Comparison of ENCODE assay signal across 23 cellular contexts in genomic region chr5:148665431-148665830, GRCh38. TPM values are rescaled to one million over a fixed set of nuclear protein-coding genes. Genes with fewer than 3 reads are reported as not detected.
A peak's percentile ranks its signal among the peaks of the same experiment; 100 is the strongest.
DNase-seq lines count a peak whose midpoint lies in the region; ATAC-seq and TF ChIP-seq lines count a peak whose summit lies in the region.
"Had no signal": no experiment of that assay in that cellular context is flagged by ENCODE, and none has a peak within 500 bp of the region (broad histone marks: within the 10 kb centered on the region; RNA-seq: fewer than 3 reads in every experiment).

No MANE protein-coding gene starts in this region.

- peak overlapping the region in 1 of 2 donors; percentile 15 for H3K9ac ChIP-seq in duodenal mucosa (ENCODE audit: low read depth in 1 of 2, low read length in 2 of 2)
- H3K9ac ChIP-seq in rectal smooth muscle tissue (ENCODE audit: low read length), result no peak overlapping the region
- H3K9ac ChIP-seq: BLaER1 treated with 17β-estradiol and CSF1 and Interleukin-3, amounts not matched to agents 10 nM and 100 nM had no signal

- TF ChIP-seq POLR2A in Peyer's patch (IDR thresholded peaks at IDR 0.05), result no peak

- H3K4me3 ChIP-seq in Peyer's patch (peak overlapping the region in 2 of 4 donors; percentile 34 to 45), duodenal mucosa (ENCODE audit: low read depth in 1 of 2, low read length in 2 of 2) (peak overlapping the region; percentile 18 to 30), rectal smooth muscle tissue (ENCODE audit: low read length) (peak overlapping the region; percentile 25), upper lobe of right lung (no peak overlapping the region)
- H3K4me3 ChIP-seq: BLaER1 treated with 17β-estradiol and CSF1 and Interleukin-3, amounts not matched to agents 10 nM and 100 nM; GM12878; GM23338; HAP-1 had no signal

- H3K9me3 Mint-ChIP-seq in activated T-helper 1 cell treated with anti-CD3 and anti-CD28 coated beads, Interleukin-12 subunit alpha, Interleukin-12 subunit beta, Interleukin-2, Interleukin-4 antibody, amounts not matched to agents 30 ng/mL and 10 ng/mL and 1 ng/mL, durations not matched to agents 14 hours and 24 hours and 36 hours, result no peaks in the 10 kb centered on the region
- H3K9me3 Mint-ChIP-seq: CD4-positive, alpha-beta T cell; HFFc6 had no signal

- intact Hi-C loops in activated T-helper 1 cell treated with anti-CD3 and anti-CD28 coated beads, Interleukin-12 subunit alpha, Interleukin-12 subunit beta, Interleukin-2, Interleukin-4 antibody, amounts not matched to agents 30 ng/mL and 10 ng/mL and 1 ng/mL, durations not matched to agents 14 hours and 24 hours and 36 hours (cut with micrococcal nuclease), result no loop called here
- intact Hi-C loops in upper lobe of right lung (cut with DNase I), result no loop called here

- no peaks in the 10 kb centered on the region for H3K27me3 ChIP-seq in Peyer's patch
- no peaks in the 10 kb centered on the region for H3K27me3 ChIP-seq in duodenal mucosa (ENCODE audit: control insufficient read depth in 1 of 2, insufficient read depth in 2 of 2, low read length in 2 of 2)
- no peaks in the 10 kb centered on the region for H3K27me3 ChIP-seq in rectal smooth muscle tissue (ENCODE audit: control insufficient read depth, insufficient read depth, low read length)
- no peaks in the 10 kb centered on the region for H3K27me3 ChIP-seq in upper lobe of right lung
- H3K27me3 ChIP-seq: BE2C; BLaER1 treated with 17β-estradiol and CSF1 and Interleukin-3, amounts not matched to agents 10 nM and 100 nM had no signal

- H3K4me1 ChIP-seq in Peyer's patch (peaks cover 0 to 8% (median 0%) of the 10 kb centered on the region in 4 donors), duodenal mucosa (ENCODE audit: control insufficient read depth in 1 of 2, insufficient read depth in 2 of 2, low read length in 2 of 2) (peaks cover 16 to 26% of the 10 kb centered on the region in 2 donors), rectal smooth muscle tissue (ENCODE audit: control insufficient read depth, insufficient read depth, low read length) (no peaks in the 10 kb centered on the region), upper lobe of right lung (no peaks in the 10 kb centered on the region)
- H3K4me1 ChIP-seq: BE2C; BLaER1 treated with 17β-estradiol and CSF1 and Interleukin-3, amounts not matched to agents 10 nM and 100 nM; HAP-1 had no signal

- TF ChIP-seq CTCF in Peyer's patch (IDR thresholded peaks at IDR 0.05) (no peak), upper lobe of right lung (IDR thresholded peaks at IDR 0.05) (no peak)

- DNase-seq in Peyer's patch (peak in 2 of 3 donors; percentile 49 to 50), activated gamma-delta T cell (lab: John Stamatoyannopoulos, UW) (no peak), NCI-H1694 treated with DMSO at 0.1 percent for 48 hours (lab: John Stamatoyannopoulos, UW) (no peak), upper lobe of right lung (no peak)
- no peak for DNase-seq in activated T-helper 1 cell treated with anti-CD3 and anti-CD28 coated beads, Interleukin-12 subunit alpha, Interleukin-12 subunit beta, Interleukin-2, Interleukin-4 antibody, amounts not matched to agents 30 ng/mL and 10 ng/mL and 1 ng/mL, durations not matched to agents 14 hours and 24 hours and 36 hours (ENCODE audit: low spot score)
- DNase-seq: AML-193; BE2C; CD4-positive, alpha-beta T cell; CD8-positive, alpha-beta memory T cell; DMS 273 treated with DMSO at 0.1 percent for 48 hours; DMS79; EL; GDM1; HFFc6 had no signal

- no peaks in the 10 kb centered on the region for H3K9me3 ChIP-seq in Peyer's patch
- H3K9me3 ChIP-seq in duodenal mucosa (ENCODE audit: control insufficient read depth in 1 of 2, low read length in 2 of 2), result no peaks in the 10 kb centered on the region
- no peaks in the 10 kb centered on the region for H3K9me3 ChIP-seq in upper lobe of right lung
- H3K9me3 ChIP-seq: BE2C; BLaER1 treated with 17β-estradiol and CSF1 and Interleukin-3, amounts not matched to agents 10 nM and 100 nM; HAP-1 had no signal

- no peak for ATAC-seq in upper lobe of right lung
- ATAC-seq: GM12878, GM23338 had no signal

- H3K36me3 ChIP-seq in Peyer's patch (no peaks in the 10 kb centered on the region), duodenal mucosa (ENCODE audit: control insufficient read depth in 1 of 2, insufficient read depth in 2 of 2, low read length in 2 of 2) (no peaks in the 10 kb centered on the region), rectal smooth muscle tissue (ENCODE audit: control insufficient read depth, insufficient read depth, low read length) (no peaks in the 10 kb centered on the region), upper lobe of right lung (no peaks in the 10 kb centered on the region)
- H3K36me3 ChIP-seq: BE2C; BLaER1 treated with 17β-estradiol and CSF1 and Interleukin-3, amounts not matched to agents 10 nM and 100 nM; HAP-1 had no signal

- peak overlapping the region in 2 of 4 donors; percentile 32 to 62 for H3K27ac ChIP-seq in Peyer's patch
- no peak overlapping the region for H3K27ac ChIP-seq in duodenal mucosa (ENCODE audit: low read depth, low read length)
- H3K27ac ChIP-seq in rectal smooth muscle tissue (ENCODE audit: low read depth, low read length), result no peak overlapping the region
- H3K27ac ChIP-seq in upper lobe of right lung, result no peak overlapping the region
- H3K27ac ChIP-seq: BLaER1 treated with 17β-estradiol and CSF1 and Interleukin-3, amounts not matched to agents 10 nM and 100 nM had no signal

- no peaks in the 10 kb centered on the region for H3K27me3 Mint-ChIP-seq in activated T-helper 1 cell treated with anti-CD3 and anti-CD28 coated beads, Interleukin-12 subunit alpha, Interleukin-12 subunit beta, Interleukin-2, Interleukin-4 antibody, amounts not matched to agents 30 ng/mL and 10 ng/mL and 1 ng/mL, durations not matched to agents 14 hours and 24 hours and 36 hours (ENCODE audit: insufficient read depth)

- no peak overlapping the region for H3K27ac Mint-ChIP-seq in activated T-helper 1 cell treated with anti-CD3 and anti-CD28 coated beads, Interleukin-12 subunit alpha, Interleukin-12 subunit beta, Interleukin-2, Interleukin-4 antibody, amounts not matched to agents 30 ng/mL and 10 ng/mL and 1 ng/mL, durations not matched to agents 14 hours and 24 hours and 36 hours
- H3K27ac Mint-ChIP-seq: CD14-positive monocyte; CD4-positive, alpha-beta T cell; CD8-positive, alpha-beta memory T cell; GM23338; HFFc6 had no signal

- no peaks in the 10 kb centered on the region for H3K36me3 Mint-ChIP-seq in activated T-helper 1 cell treated with anti-CD3 and anti-CD28 coated beads, Interleukin-12 subunit alpha, Interleukin-12 subunit beta, Interleukin-2, Interleukin-4 antibody, amounts not matched to agents 30 ng/mL and 10 ng/mL and 1 ng/mL, durations not matched to agents 14 hours and 24 hours and 36 hours (ENCODE audit: low read depth)
- H3K36me3 Mint-ChIP-seq: CD14-positive monocyte; CD8-positive, alpha-beta memory T cell had no signal

- H3K4me1 Mint-ChIP-seq in activated T-helper 1 cell treated with anti-CD3 and anti-CD28 coated beads, Interleukin-12 subunit alpha, Interleukin-12 subunit beta, Interleukin-2, Interleukin-4 antibody, amounts not matched to agents 30 ng/mL and 10 ng/mL and 1 ng/mL, durations not matched to agents 14 hours and 24 hours and 36 hours (ENCODE audit: low read depth), result no peaks in the 10 kb centered on the region
- H3K4me1 Mint-ChIP-seq: CD14-positive monocyte; CD8-positive, alpha-beta memory T cell; GM23338 had no signal

- H3K4me3 Mint-ChIP-seq in activated T-helper 1 cell treated with anti-CD3 and anti-CD28 coated beads, Interleukin-12 subunit alpha, Interleukin-12 subunit beta, Interleukin-2, Interleukin-4 antibody, amounts not matched to agents 30 ng/mL and 10 ng/mL and 1 ng/mL, durations not matched to agents 14 hours and 24 hours and 36 hours, result no peak overlapping the region
- H3K4me3 Mint-ChIP-seq: CD14-positive monocyte; CD4-positive, alpha-beta T cell; CD8-positive, alpha-beta memory T cell; GM23338; HFFc6 had no signal

RNA-seq across cellular contexts. Expression of gene HTR4, which starts 11.1 kb away (rescaled TPM):
- 10 to 100 TPM; 21.5 to 46.6 (median 44.1) TPM for total RNA-seq in Peyer's patch
- total RNA-seq in activated T-helper 1 cell treated with anti-CD3 and anti-CD28 coated beads, Interleukin-12 subunit alpha, Interleukin-12 subunit beta, Interleukin-2, Interleukin-4 antibody, amounts not matched to agents 30 ng/mL and 10 ng/mL and 1 ng/mL, durations not matched to agents 14 hours and 24 hours and 36 hours, result not detected in 2 replicates
- total RNA-seq in upper lobe of right lung, result 0.43 TPM
- total RNA-seq: A172; A673; CD4-positive, alpha-beta T cell; CD8-positive, alpha-beta memory T cell; GM12878; HFFc6 had no signal

Comparison
In these comparisons a context has a peak if more than half of its experiments do, and no peak if none do; other contexts are left out.
1. DNase-seq: peak in Peyer's patch (2 of 3); none in activated gamma-delta T cell (single experiment), activated T-helper 1 cell treated with anti-CD3 and anti-CD28 coated beads, Interleukin-12 subunit alpha, Interleukin-12 subunit beta, Interleukin-2, Interleukin-4 antibody, amounts not matched to agents 30 ng/mL and 10 ng/mL and 1 ng/mL, durations not matched to agents 14 hours and 24 hours and 36 hours (single experiment), NCI-H1694 treated with DMSO at 0.1 percent for 48 hours (single experiment) and upper lobe of right lung (single experiment).
2. RNA of gene HTR4, which starts 11.1 kb away (total RNA-seq): 21.5 to 46.6 TPM in Peyer's patch; 0.43 TPM in upper lobe of right lung (single experiment) and not detected in activated T-helper 1 cell treated with anti-CD3 and anti-CD28 coated beads, Interleukin-12 subunit alpha, Interleukin-12 subunit beta, Interleukin-2, Interleukin-4 antibody, amounts not matched to agents 30 ng/mL and 10 ng/mL and 1 ng/mL, durations not matched to agents 14 hours and 24 hours and 36 hours; every median in the first group is over 10 times any median in the second.